ENCODE assay signal across 13 cellular contexts in the genomic region with DNA sequence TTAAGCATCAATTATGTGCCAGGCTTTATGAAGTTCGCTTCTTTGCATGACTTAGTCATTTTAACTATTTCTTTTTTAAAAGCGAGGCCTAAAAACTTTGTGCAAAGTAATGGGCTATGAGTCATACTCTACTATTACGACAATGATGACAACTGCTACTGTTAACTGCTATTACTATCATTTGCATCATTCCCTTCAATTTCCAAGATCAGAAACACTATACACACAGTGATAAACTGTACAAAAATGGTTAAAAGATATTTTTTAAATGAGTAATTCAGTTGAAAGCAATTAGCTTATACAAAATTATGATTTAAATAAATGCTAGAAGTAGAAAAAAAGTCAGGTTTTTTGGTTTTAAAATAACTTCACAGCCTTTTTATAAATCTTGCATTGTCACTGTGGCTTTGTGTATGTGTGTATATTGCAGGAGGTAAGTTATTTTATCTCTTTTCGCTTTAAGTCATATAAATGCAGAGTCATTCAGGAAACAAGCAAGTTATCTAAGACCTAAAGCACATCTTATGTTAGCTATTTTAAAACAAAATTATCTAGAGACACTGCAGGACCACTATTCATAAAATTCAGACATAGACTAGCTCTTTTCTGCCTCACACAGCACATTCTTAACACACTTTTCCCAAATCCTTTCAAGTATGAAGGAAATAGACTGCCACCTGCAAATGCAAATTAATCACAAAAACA. TPM values are rescaled to one million over a fixed set of nuclear protein-coding genes. Genes with fewer than 3 reads are reported as not detected.
DNase-seq lines count a peak whose midpoint lies in the region; TF ChIP-seq lines count a peak whose summit lies in the region.
"Had no signal": no experiment of that assay in that cellular context is flagged by ENCODE, and none has a peak within 500 bp of the region (broad histone marks: within the 10 kb centered on the region; RNA-seq: fewer than 3 reads in every experiment).

No MANE protein-coding gene starts in this region.

- no peaks in the 10 kb centered on the region for H3K36me3 Mint-ChIP-seq in CD14-positive monocyte
- H3K36me3 Mint-ChIP-seq: activated naive CD4-positive, alpha-beta T cell treated with anti-CD3 and anti-CD28 coated beads, Interleukin-2, amount 10 ng/mL, durations not matched to agents 7 days and 5 days; IgD-negative memory B cell had no signal

- H3K27ac Mint-ChIP-seq in CD14-positive monocyte, result peak overlapping the region; percentile 72 to 87 (median 82)
- H3K27ac Mint-ChIP-seq: activated naive CD4-positive, alpha-beta T cell treated with anti-CD3 and anti-CD28 coated beads, Interleukin-2, amount 10 ng/mL, durations not matched to agents 7 days and 5 days; IgD-negative memory B cell had no signal

- peaks cover 16% of the 10 kb centered on the region for H3K4me1 Mint-ChIP-seq in CD14-positive monocyte
- H3K4me1 Mint-ChIP-seq: activated naive CD4-positive, alpha-beta T cell treated with anti-CD3 and anti-CD28 coated beads, Interleukin-2, amount 10 ng/mL, durations not matched to agents 7 days and 5 days; IgD-negative memory B cell had no signal

- no peak for TF ChIP-seq CTCF in CD14-positive monocyte (IDR thresholded peaks at IDR 0.05)
- no peak for TF ChIP-seq CTCF in KMS-11 (conservative IDR thresholded peaks at IDR 0.05; ENCODE audit: low read depth, low read length)
- TF ChIP-seq CTCF in adrenal gland (IDR thresholded peaks at IDR 0.05), result no peak

- H3K4me3 ChIP-seq in KMS-11 (IDR thresholded peaks at IDR 0.05; ENCODE audit: insufficient read depth, low read depth, low read length), result no peak overlapping the region
- H3K4me3 ChIP-seq in adipocyte (ENCODE audit: low read length), result no peak overlapping the region
- no peak overlapping the region for H3K4me3 ChIP-seq in adrenal gland
- H3K4me3 ChIP-seq: lung had no signal

- DNase-seq in CD14-positive monocyte (ENCODE audit: low spot score) (no peak), adipocyte (ENCODE audit: low read depth) (peak; percentile 82), kidney glomerular epithelial cell (lab: John Stamatoyannopoulos, UW) (peak; percentile 37), adrenal gland (no peak), posterior cingulate gyrus (no peak), NCI-H1930 (lab: John Stamatoyannopoulos, UW) (no peak)
- no peak for DNase-seq in stimulated activated CD4-positive, alpha-beta T cell treated with anti-CD3 and anti-CD28 coated beads, Interleukin-4, amount 100 ng/mL, for 24 hours
- DNase-seq: activated CD4-positive, CD25-positive, alpha-beta regulatory T cell treated with anti-CD3 and anti-CD28 coated beads, Interleukin-2, amount 50 U/mL, for 72 hours; activated naive CD4-positive, alpha-beta T cell treated with anti-CD3 and anti-CD28 coated beads, Interleukin-2, amount 10 ng/mL, durations not matched to agents 7 days and 5 days; stimulated activated naive CD4-positive, alpha-beta T cell treated with Interleukin-2 at 50 U/mL for 16 hours had no signal

- H3K36me3 ChIP-seq in KMS-11 (ENCODE audit: insufficient read depth), result no peaks in the 10 kb centered on the region
- no peaks in the 10 kb centered on the region for H3K36me3 ChIP-seq in adipocyte (ENCODE audit: control insufficient read depth, insufficient read depth, low read length, severe bottlenecking)
- H3K36me3 ChIP-seq in adrenal gland (replicated peaks in 1 of 2), result no peaks in the 10 kb centered on the region

- peak overlapping the region; percentile 6; the same call in 1 of the 2 replicates for H3K4me2 ChIP-seq in KMS-11

- H3K27me3 ChIP-seq in KMS-11 (ENCODE audit: insufficient read depth, low read depth) (no peaks in the 10 kb centered on the region), adipocyte (replicated peaks; ENCODE audit: control insufficient read depth, insufficient read depth, low read length) (no peaks in the 10 kb centered on the region), adrenal gland (no peaks in the 10 kb centered on the region)

- peaks cover 0 to 4% (median 0%) of the 10 kb centered on the region in 7 donors for H3K9me3 Mint-ChIP-seq in CD14-positive monocyte
- H3K9me3 Mint-ChIP-seq: activated naive CD4-positive, alpha-beta T cell treated with anti-CD3 and anti-CD28 coated beads, Interleukin-2, amount 10 ng/mL, durations not matched to agents 7 days and 5 days had no signal

- WGBS in adrenal gland, 4 donors, result 62 to 74% (median 65%) methylated on average over 4 of the region's 4 CpGs

- H3K4me1 ChIP-seq in KMS-11 (ENCODE audit: low read depth, poor library complexity, severe bottlenecking), result peaks cover 15% of the 10 kb centered on the region
- H3K4me1 ChIP-seq in adipocyte (ENCODE audit: control insufficient read depth, insufficient read depth, low read length), result peaks cover 15% of the 10 kb centered on the region
- H3K4me1 ChIP-seq in adrenal gland (replicated peaks in 1 of 2), result no peaks in the 10 kb centered on the region

- no peak overlapping the region for H2AFZ ChIP-seq in KMS-11 (ENCODE audit: low read depth)

- TF ChIP-seq POLR2A in adrenal gland (IDR thresholded peaks at IDR 0.05), result no peak

- intact Hi-C loops in CD14-positive monocyte (cut with micrococcal nuclease), result loop anchor here (2.0 to 5.0 kb wide), 2 partner anchors 40 to 42 kb away; a partner anchor contains a TSS
- intact Hi-C loops in adrenal gland (cut with DNase I), result no loop called here
- intact Hi-C loops in posterior cingulate gyrus (cut with DNase I), result no loop called here

- H3K9ac ChIP-seq in KMS-11 (no peak overlapping the region), adipocyte (ENCODE audit: low read length) (peak overlapping the region; percentile 22)

- H3K27ac ChIP-seq in KMS-11 (no peak overlapping the region), adrenal gland (no peak overlapping the region)

- peak overlapping the region in 1 of 2 donors; percentile 30 for H3K4me3 Mint-ChIP-seq in CD14-positive monocyte
- H3K4me3 Mint-ChIP-seq: activated naive CD4-positive, alpha-beta T cell treated with anti-CD3 and anti-CD28 coated beads, Interleukin-2, amount 10 ng/mL, durations not matched to agents 7 days and 5 days; IgD-negative memory B cell had no signal

- peaks cover 4% of the 10 kb centered on the region for H3K9me3 ChIP-seq in adipocyte (ENCODE audit: control insufficient read depth, low read length)
- H3K9me3 ChIP-seq in adrenal gland (replicated peaks in 1 of 3), result no peaks in the 10 kb centered on the region

- H3K79me2 ChIP-seq in KMS-11 (ENCODE audit: insufficient read depth, low read depth), result no peaks in the 10 kb centered on the region

- H4K20me1 ChIP-seq in KMS-11 (ENCODE audit: insufficient read depth), result no peaks in the 10 kb centered on the region

- H3K27me3 Mint-ChIP-seq in CD14-positive monocyte (ENCODE audit: low read depth in 3 of 3), result peaks cover 0 to 3% (median 0%) of the 10 kb centered on the region in 3 donors
- H3K27me3 Mint-ChIP-seq: IgD-negative memory B cell had no signal

RNA-seq across cellular contexts. Expression of a gene that starts 18.5 kb away (rescaled TPM):
- polyA plus RNA-seq in CD14-positive monocyte (1 to 10 TPM; 2.5 to 4.4 TPM), adrenal gland (1 to 10 TPM in 1 of 3 donors, under 1 TPM in 2; 0.13 to 1.6 (median 0.64) TPM)
- total RNA-seq in adrenal gland, result 1 to 10 TPM in 1 of 8 donors, under 1 TPM in 4, not detected in 3; 0.42 to 1.5 (median 0.42) TPM
- polyA plus RNA-seq: IgD-negative memory B cell had no signal

RNA-seq across cellular contexts. Expression of a gene that starts 42.0 kb away (rescaled TPM):
- polyA plus RNA-seq in CD14-positive monocyte, result 10 to 100 TPM; 13.9 to 18.5 TPM
- 10 to 100 TPM in 1 of 8 donors, 1 to 10 TPM in 7; 2.4 to 13.9 (median 6.2) TPM for total RNA-seq in adrenal gland
- polyA plus RNA-seq in adrenal gland, result 10 to 100 TPM in 1 of 3 donors, 1 to 10 TPM in 2; 2.2 to 18.8 (median 5.4) TPM
- polyA plus RNA-seq: IgD-negative memory B cell had no signal

RNA-seq across cellular contexts. Expression of a gene that starts 58.5 kb away (rescaled TPM):
- under 1 TPM in 1 of 2 donors, not detected in 1; 0.15 TPM for polyA plus RNA-seq in CD14-positive monocyte
- total RNA-seq in adrenal gland, result under 1 TPM in 1 of 8 donors, not detected in 7; 0.41 TPM
- polyA plus RNA-seq in adrenal gland, result under 1 TPM in 2 of 3 donors, not detected in 1; 0.03 to 0.09 TPM

Comparison
In these comparisons a context has a peak if more than half of its experiments do, and no peak if none do; other contexts are left out.
1. DNase-seq: peak in adipocyte (single experiment) and kidney glomerular epithelial cell (single experiment); none in CD14-positive monocyte (single experiment), stimulated activated CD4-positive, alpha-beta T cell treated with anti-CD3 and anti-CD28 coated beads, Interleukin-4, amount 100 ng/mL, for 24 hours (single experiment), adrenal gland (0 of 7), posterior cingulate gyrus (0 of 10) and NCI-H1930 (0 of 2).
2. intact Hi-C loops: an anchor here in CD14-positive monocyte (2.0 to 5.0 kb wide); none called in adrenal gland and posterior cingulate gyrus.